1 cellular context compared by ENCODE assay signal in genomic region chr2:64204006-64204632, GRCh38.
TF ChIP-seq lines count a peak whose summit lies in the region.

No MANE protein-coding gene starts in this region.

TF ChIP-seq in GM12878, 131 proteins besides CTCF, POLR2A, EP300 and RAD21 (continued from another document):
- TF ChIP-seq ZNF592 (IDR thresholded peaks at IDR 0.05) (peak; percentile 67), IKZF1 (conservative IDR thresholded peaks at IDR 0.05) (peak; percentile 96), NBN (IDR thresholded peaks at IDR 0.05) (peak; percentile 80; the same call in 1 of the 2 replicates), BCL11A (IDR thresholded peaks at IDR 0.05; ENCODE audit: low read depth, low read length) (peak; percentile 69), GABPA (IDR thresholded peaks at IDR 0.05; ENCODE audit: low read depth) (peak; percentile 65; the same call in 1 of the 2 replicates), SKIL (IDR thresholded peaks at IDR 0.05; ENCODE audit: low read depth, poor library complexity, severe bottlenecking) (peak; percentile 65), RB1 (IDR thresholded peaks at IDR 0.05; ENCODE audit: borderline replicate concordance) (no peak), ZNF622 (IDR thresholded peaks at IDR 0.05) (no peak), EGR1 (IDR thresholded peaks at IDR 0.05; ENCODE audit: borderline replicate concordance in 1 of 2, low read depth in 2 of 2, low read length in 2 of 2) (no peak), E4F1 (IDR thresholded peaks at IDR 0.05; ENCODE audit: borderline replicate concordance, partially characterized antibody) (peak; percentile 36), BACH1 (IDR thresholded peaks at IDR 0.05; ENCODE audit: borderline replicate concordance) (peak; percentile 14; the same call in 1 of the 2 replicates), CBX3 (IDR thresholded peaks at IDR 0.05; ENCODE audit: borderline replicate concordance, low read depth) (no peak), CHD2 (IDR thresholded peaks at IDR 0.05; ENCODE audit: borderline replicate concordance, low read depth, low read length) (peak; percentile 16; the same call in 1 of the 2 replicates), NFYA (IDR thresholded peaks at IDR 0.05; ENCODE audit: borderline replicate concordance, low read depth, low read length) (no peak), YY1 (IDR thresholded peaks at IDR 0.05; ENCODE audit: low read depth, low read length) (no peak; the same call in 1 of the 2 replicates), PKNOX1 (IDR thresholded peaks at IDR 0.05) (peak; percentile 40; the same call in 1 of the 2 replicates), MEF2B (IDR thresholded peaks at IDR 0.05; ENCODE audit: partially characterized antibody, poor library complexity, severe bottlenecking) (peak; percentile 89), IKZF2 (IDR thresholded peaks at IDR 0.05) (peak; percentile 97 to 98), NR2F1 (conservative IDR thresholded peaks at IDR 0.05) (peak; percentile 56; the same call in 1 of the 2 replicates)
- TF ChIP-seq, protein P1, sequence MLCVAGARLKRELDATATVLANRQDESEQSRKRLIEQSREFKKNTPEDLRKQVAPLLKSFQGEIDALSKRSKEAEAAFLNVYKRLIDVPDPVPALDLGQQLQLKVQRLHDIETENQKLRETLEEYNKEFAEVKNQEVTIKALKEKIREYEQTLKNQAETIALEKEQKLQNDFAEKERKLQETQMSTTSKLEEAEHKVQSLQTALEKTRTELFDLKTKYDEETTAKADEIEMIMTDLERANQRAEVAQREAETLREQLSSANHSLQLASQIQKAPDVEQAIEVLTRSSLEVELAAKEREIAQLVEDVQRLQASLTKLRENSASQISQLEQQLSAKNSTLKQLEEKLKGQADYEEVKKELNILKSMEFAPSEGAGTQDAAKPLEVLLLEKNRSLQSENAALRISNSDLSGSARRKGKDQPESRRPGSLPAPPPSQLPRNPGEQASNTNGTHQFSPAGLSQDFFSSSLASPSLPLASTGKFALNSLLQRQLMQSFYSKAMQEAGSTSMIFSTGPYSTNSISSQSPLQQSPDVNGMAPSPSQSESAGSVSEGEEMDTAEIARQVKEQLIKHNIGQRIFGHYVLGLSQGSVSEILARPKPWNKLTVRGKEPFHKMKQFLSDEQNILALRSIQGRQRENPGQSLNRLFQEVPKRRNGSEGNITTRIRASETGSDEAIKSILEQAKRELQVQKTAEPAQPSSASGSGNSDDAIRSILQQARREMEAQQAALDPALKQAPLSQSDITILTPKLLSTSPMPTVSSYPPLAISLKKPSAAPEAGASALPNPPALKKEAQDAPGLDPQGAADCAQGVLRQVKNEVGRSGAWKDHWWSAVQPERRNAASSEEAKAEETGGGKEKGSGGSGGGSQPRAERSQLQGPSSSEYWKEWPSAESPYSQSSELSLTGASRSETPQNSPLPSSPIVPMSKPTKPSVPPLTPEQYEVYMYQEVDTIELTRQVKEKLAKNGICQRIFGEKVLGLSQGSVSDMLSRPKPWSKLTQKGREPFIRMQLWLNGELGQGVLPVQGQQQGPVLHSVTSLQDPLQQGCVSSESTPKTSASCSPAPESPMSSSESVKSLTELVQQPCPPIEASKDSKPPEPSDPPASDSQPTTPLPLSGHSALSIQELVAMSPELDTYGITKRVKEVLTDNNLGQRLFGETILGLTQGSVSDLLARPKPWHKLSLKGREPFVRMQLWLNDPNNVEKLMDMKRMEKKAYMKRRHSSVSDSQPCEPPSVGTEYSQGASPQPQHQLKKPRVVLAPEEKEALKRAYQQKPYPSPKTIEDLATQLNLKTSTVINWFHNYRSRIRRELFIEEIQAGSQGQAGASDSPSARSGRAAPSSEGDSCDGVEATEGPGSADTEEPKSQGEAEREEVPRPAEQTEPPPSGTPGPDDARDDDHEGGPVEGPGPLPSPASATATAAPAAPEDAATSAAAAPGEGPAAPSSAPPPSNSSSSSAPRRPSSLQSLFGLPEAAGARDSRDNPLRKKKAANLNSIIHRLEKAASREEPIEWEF (IDR thresholded peaks at IDR 0.05; ENCODE audit: insufficient replicate concordance, low read depth, low read length) = peak; percentile 89
- TF ChIP-seq, protein P2, sequence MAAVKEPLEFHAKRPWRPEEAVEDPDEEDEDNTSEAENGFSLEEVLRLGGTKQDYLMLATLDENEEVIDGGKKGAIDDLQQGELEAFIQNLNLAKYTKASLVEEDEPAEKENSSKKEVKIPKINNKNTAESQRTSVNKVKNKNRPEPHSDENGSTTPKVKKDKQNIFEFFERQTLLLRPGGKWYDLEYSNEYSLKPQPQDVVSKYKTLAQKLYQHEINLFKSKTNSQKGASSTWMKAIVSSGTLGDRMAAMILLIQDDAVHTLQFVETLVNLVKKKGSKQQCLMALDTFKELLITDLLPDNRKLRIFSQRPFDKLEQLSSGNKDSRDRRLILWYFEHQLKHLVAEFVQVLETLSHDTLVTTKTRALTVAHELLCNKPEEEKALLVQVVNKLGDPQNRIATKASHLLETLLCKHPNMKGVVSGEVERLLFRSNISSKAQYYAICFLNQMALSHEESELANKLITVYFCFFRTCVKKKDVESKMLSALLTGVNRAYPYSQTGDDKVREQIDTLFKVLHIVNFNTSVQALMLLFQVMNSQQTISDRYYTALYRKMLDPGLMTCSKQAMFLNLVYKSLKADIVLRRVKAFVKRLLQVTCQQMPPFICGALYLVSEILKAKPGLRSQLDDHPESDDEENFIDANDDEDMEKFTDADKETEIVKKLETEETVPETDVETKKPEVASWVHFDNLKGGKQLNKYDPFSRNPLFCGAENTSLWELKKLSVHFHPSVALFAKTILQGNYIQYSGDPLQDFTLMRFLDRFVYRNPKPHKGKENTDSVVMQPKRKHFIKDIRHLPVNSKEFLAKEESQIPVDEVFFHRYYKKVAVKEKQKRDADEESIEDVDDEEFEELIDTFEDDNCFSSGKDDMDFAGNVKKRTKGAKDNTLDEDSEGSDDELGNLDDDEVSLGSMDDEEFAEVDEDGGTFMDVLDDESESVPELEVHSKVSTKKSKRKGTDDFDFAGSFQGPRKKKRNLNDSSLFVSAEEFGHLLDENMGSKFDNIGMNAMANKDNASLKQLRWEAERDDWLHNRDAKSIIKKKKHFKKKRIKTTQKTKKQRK (IDR thresholded peaks at IDR 0.05; ENCODE audit: low read depth, low read length) = no peak
TF ChIP-seq in GM12878: peak in this region for 49.
